In genomic region chr15:99104788-99105515, GRCh38 we compare ENCODE assay signal across 1 cellular context.
TF ChIP-seq lines count a peak whose summit lies in the region.

Gene SYNM (plus strand): TSS chr15:99105080. CDS start chr15:99105200, 120 bp downstream.

TF ChIP-seq in HepG2, 621 proteins besides CTCF, POLR2A, EP300 and RAD21 (continued from another document and continues in another):
- peak; percentile 74; the same call in 1 of the 2 replicates for TF ChIP-seq ZNF142 (CRISPR knock-in tag; IDR thresholded peaks at IDR 0.05)
- no peak for TF ChIP-seq ZMYM3 (CRISPR knock-in tag; IDR thresholded peaks at IDR 0.05)
- TF ChIP-seq FOXA3 (CRISPR knock-in tag; IDR thresholded peaks at IDR 0.05), result peak; percentile 20; the same call in 1 of the 2 replicates
- TF ChIP-seq ZNF317 (CRISPR knock-in tag; IDR thresholded peaks at IDR 0.05), result no peak
- no peak; the same call in 1 of the 2 replicates for TF ChIP-seq ZNF609 (CRISPR knock-in tag; IDR thresholded peaks at IDR 0.05; ENCODE audit: borderline replicate concordance)
- no peak for TF ChIP-seq MTA1 (CRISPR knock-in tag; IDR thresholded peaks at IDR 0.05; ENCODE audit: borderline replicate concordance)
- peak; percentile 90 for TF ChIP-seq TOPORS (CRISPR knock-in tag; IDR thresholded peaks at IDR 0.05)
- TF ChIP-seq GATA4 (IDR thresholded peaks at IDR 0.05; ENCODE audit: borderline replicate concordance, low read depth), result no peak
- no peak for TF ChIP-seq KAT2B (IDR thresholded peaks at IDR 0.05; ENCODE audit: borderline replicate concordance, low read depth, low read length)
- TF ChIP-seq ZNF335 (CRISPR knock-in tag; IDR thresholded peaks at IDR 0.05), result no peak
- TF ChIP-seq ZNF749 (CRISPR knock-in tag; IDR thresholded peaks at IDR 0.05; ENCODE audit: borderline replicate concordance), result no peak
- TF ChIP-seq ZNF362 (CRISPR knock-in tag; IDR thresholded peaks at IDR 0.05; ENCODE audit: borderline replicate concordance), result no peak
- no peak for TF ChIP-seq ZUFSP (CRISPR knock-in tag; IDR thresholded peaks at IDR 0.05; ENCODE audit: borderline replicate concordance)
- TF ChIP-seq WIZ (CRISPR knock-in tag; IDR thresholded peaks at IDR 0.05), result 0 out of 2 replicates have a peak, but pooled peaks have one; percentile 29
- TF ChIP-seq ZNF619 (CRISPR knock-in tag; IDR thresholded peaks at IDR 0.05), result no peak
- TF ChIP-seq TCF12 (IDR thresholded peaks at IDR 0.05), result no peak
- 0 out of 2 replicates have a peak, but pooled peaks have one; percentile 39 for TF ChIP-seq TCF12 (CRISPR knock-in tag; IDR thresholded peaks at IDR 0.05)
- peak; percentile 76 for TF ChIP-seq ZFP91 (CRISPR knock-in tag; IDR thresholded peaks at IDR 0.05; ENCODE audit: borderline replicate concordance)
- TF ChIP-seq ZNF253 (CRISPR knock-in tag; IDR thresholded peaks at IDR 0.05; ENCODE audit: borderline replicate concordance), result no peak
- TF ChIP-seq XRCC5 (optimal IDR thresholded peaks at IDR 0.05; ENCODE audit: low read length), result peak; percentile 95
- TF ChIP-seq ZBTB46 (CRISPR knock-in tag; IDR thresholded peaks at IDR 0.05; ENCODE audit: borderline replicate concordance), result no peak
- peak; percentile 80; the same call in 1 of the 2 replicates for TF ChIP-seq ZNF709 (CRISPR knock-in tag; IDR thresholded peaks at IDR 0.05)
- no peak; the same call in 1 of the 2 replicates for TF ChIP-seq ZNF333 (CRISPR knock-in tag; IDR thresholded peaks at IDR 0.05; ENCODE audit: borderline replicate concordance)
- no peak for TF ChIP-seq FOXO4 (CRISPR knock-in tag; conservative IDR thresholded peaks at IDR 0.05)
- peak; percentile 56; the same call in 1 of the 2 replicates for TF ChIP-seq KLF12 (CRISPR knock-in tag; IDR thresholded peaks at IDR 0.05; ENCODE audit: borderline replicate concordance)
- peak; percentile 28; the same call in 1 of the 2 replicates for TF ChIP-seq ZFP90 (CRISPR knock-in tag; IDR thresholded peaks at IDR 0.05; ENCODE audit: borderline replicate concordance)
- peak; percentile 54; the same call in 1 of the 2 replicates for TF ChIP-seq ZNF772 (CRISPR knock-in tag; IDR thresholded peaks at IDR 0.05)
- TF ChIP-seq ZNF274 (CRISPR knock-in tag; IDR thresholded peaks at IDR 0.05), result no peak
- TF ChIP-seq IKZF4 (CRISPR knock-in tag; IDR thresholded peaks at IDR 0.05; ENCODE audit: borderline replicate concordance, low read depth, not compliant biosample characterization), result no peak
- no peak for TF ChIP-seq ZNF101 (CRISPR knock-in tag; IDR thresholded peaks at IDR 0.05; ENCODE audit: borderline replicate concordance, low read depth)
- TF ChIP-seq ZNF207 (IDR thresholded peaks at IDR 0.05; ENCODE audit: borderline replicate concordance), result no peak
- TF ChIP-seq LRRFIP1 (CRISPR knock-in tag; conservative IDR thresholded peaks at IDR 0.05), result no peak
- 0 out of 2 replicates have a peak, but pooled peaks have one; percentile 21 for TF ChIP-seq JUN (CRISPR knock-in tag; IDR thresholded peaks at IDR 0.05)
- TF ChIP-seq NFIC (IDR thresholded peaks at IDR 0.05; ENCODE audit: low read length), result no peak
- TF ChIP-seq ZMYM2 (CRISPR knock-in tag; IDR thresholded peaks at IDR 0.05), result no peak
- no peak for TF ChIP-seq CENPX (CRISPR knock-in tag; IDR thresholded peaks at IDR 0.05)
- no peak for TF ChIP-seq BHLHE40 (IDR thresholded peaks at IDR 0.05; ENCODE audit: low read length)
- TF ChIP-seq EED (CRISPR knock-in tag; IDR thresholded peaks at IDR 0.05), result 0 out of 2 replicates have a peak, but pooled peaks have one; percentile 65
- TF ChIP-seq ZBTB8A (CRISPR knock-in tag; IDR thresholded peaks at IDR 0.05; ENCODE audit: borderline replicate concordance, low read depth), result 0 out of 2 replicates have a peak, but pooled peaks have one; percentile 46
- TF ChIP-seq KAT7 (CRISPR knock-in tag; IDR thresholded peaks at IDR 0.05; ENCODE audit: borderline replicate concordance), result peak; percentile 68; the same call in 1 of the 2 replicates
